Comparison of ENCODE assay signal across 10 cellular contexts in the genomic region with DNA sequence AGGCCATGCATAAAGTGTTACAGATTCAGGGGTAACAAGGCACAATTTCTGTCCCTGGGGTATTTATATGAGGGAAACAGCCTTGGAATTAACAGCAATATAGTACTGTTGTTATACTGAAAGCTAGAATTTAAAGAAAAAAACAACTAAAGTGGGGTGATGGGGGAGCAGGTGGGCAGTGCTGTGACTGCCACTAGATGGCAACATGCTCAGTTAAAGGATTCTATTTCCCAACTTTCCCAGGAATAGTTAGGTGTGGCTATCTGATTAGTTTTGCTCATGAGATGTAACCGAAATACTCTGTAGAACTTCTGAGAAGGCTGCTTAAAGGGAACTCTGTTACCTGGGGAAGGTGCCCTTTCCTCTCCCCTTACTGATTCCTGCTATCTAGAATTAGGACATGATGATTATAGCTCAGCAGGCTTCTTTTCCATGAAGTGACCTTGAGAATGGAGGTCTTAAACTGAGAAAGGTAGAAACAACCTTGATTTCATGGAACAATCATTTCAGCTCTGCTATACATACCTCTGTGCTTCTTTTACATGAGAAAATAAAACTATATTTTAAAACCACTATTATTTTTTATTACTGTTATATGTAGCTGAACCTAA.
DNase-seq lines count a peak whose midpoint lies in the region; ATAC-seq and TF ChIP-seq lines count a peak whose summit lies in the region.
"Had no signal": no experiment of that assay in that cellular context is flagged by ENCODE, and none has a peak within 500 bp of the region (broad histone marks: within the 10 kb centered on the region; RNA-seq: fewer than 3 reads in every experiment).

No MANE protein-coding gene starts in this region.

- H3K9me3 ChIP-seq in DND-41 (ENCODE audit: insufficient read depth, low read length, severe bottlenecking) (peaks cover 3% of the 10 kb centered on the region), adrenal gland (replicated peaks in 1 of 3) (peaks cover 6 to 12% (median 8%) of the 10 kb centered on the region in 3 donors), left lung (peaks cover 0 to 16% of the 10 kb centered on the region in 2 donors)
- H3K9me3 ChIP-seq: SJSA1 had no signal

- no peaks in the 10 kb centered on the region for H4K20me1 ChIP-seq in DND-41 (ENCODE audit: insufficient read depth, low read length)

- no peaks in the 10 kb centered on the region for H3K4me1 ChIP-seq in DND-41 (ENCODE audit: insufficient read depth, low read length)
- peaks cover 0 to 6% of the 10 kb centered on the region in 2 donors for H3K4me1 ChIP-seq in adrenal gland (replicated peaks in 1 of 2)
- H3K4me1 ChIP-seq in left lung: peaks cover 0 to 14% of the 10 kb centered on the region in 2 donors
- H3K4me1 ChIP-seq: SJSA1 had no signal

- H3K36me3 ChIP-seq in DND-41 (ENCODE audit: insufficient read depth, low read length) (no peaks in the 10 kb centered on the region), adrenal gland (replicated peaks in 1 of 2) (no peaks in the 10 kb centered on the region), left lung (no peaks in the 10 kb centered on the region)
- H3K36me3 ChIP-seq: SJSA1 had no signal

- DNase-seq in DND-41: peak; percentile 11
- DNase-seq in Kasumi-1 (lab: John Stamatoyannopoulos, UW): peak; percentile 27 to 33
- no peak for DNase-seq in adrenal gland
- DNase-seq in left lung: no peak
- DNase-seq in activated T-cell treated with anti-CD3 and anti-CD28 coated beads, Interleukin-2, amount 50 U/mL, for 1 hour: no peak
- DNase-seq: naive B cell had no signal

- H3K27me3 ChIP-seq in DND-41 (ENCODE audit: insufficient read depth, low read length, poor library complexity) (no peaks in the 10 kb centered on the region), adrenal gland (no peaks in the 10 kb centered on the region), left lung (no peaks in the 10 kb centered on the region)
- H3K27me3 ChIP-seq: SJSA1 had no signal

- TF ChIP-seq POLR2A in adrenal gland (IDR thresholded peaks at IDR 0.05): no peak

- no peak overlapping the region for H3K4me3 ChIP-seq in DND-41 (ENCODE audit: low read depth in 1 of 2, low read length in 2 of 2)
- no peak overlapping the region for H3K4me3 ChIP-seq in adrenal gland
- no peak overlapping the region for H3K4me3 ChIP-seq in left lung
- H3K4me3 ChIP-seq: SJSA1 had no signal

- H3K27ac ChIP-seq in DND-41 (ENCODE audit: low read length) (no peak overlapping the region), adrenal gland (no peak overlapping the region), left lung (no peak overlapping the region)
- H3K27ac ChIP-seq: SJSA1 had no signal

- WGBS in adrenal gland, 4 donors: 54 to 82% (median 65%) methylated on average over 1 of the region's 1 CpG

- intact Hi-C loops in adrenal gland (cut with DNase I) (no loop called here), left lung (cut with DNase I) (no loop called here)

- no peak overlapping the region for H3K9ac ChIP-seq in DND-41 (ENCODE audit: low read depth, low read length)

- no peak overlapping the region for H2AFZ ChIP-seq in DND-41 (ENCODE audit: low read depth, low read length)

- no peak overlapping the region for H3K4me2 ChIP-seq in DND-41 (ENCODE audit: insufficient read depth, low read length)

- TF ChIP-seq CTCF in DND-41 (IDR thresholded peaks at IDR 0.05; ENCODE audit: borderline replicate concordance, extremely low read depth, low read length, poor library complexity, severe bottlenecking) (peak; percentile 77), adrenal gland (IDR thresholded peaks at IDR 0.05) (peak in 5 of 6 experiments; percentile 21 to 54 (median 42)), left lung (IDR thresholded peaks at IDR 0.05) (peak; percentile 49 to 59)

- peak; percentile 67 for ATAC-seq in DND-41 (ENCODE audit: insufficient read depth, low read depth)
- ATAC-seq in left lung: peak; percentile 90
- no peak for ATAC-seq in GM18517 (IDR thresholded peaks at IDR 0.05; ENCODE audit: unreplicated experiment)
- ATAC-seq in GM21526 (IDR thresholded peaks at IDR 0.05; ENCODE audit: low FRiP score, unreplicated experiment): no peak
- ATAC-seq in HG03175 (IDR thresholded peaks at IDR 0.05; ENCODE audit: unreplicated experiment): no peak

- H3K79me2 ChIP-seq in DND-41 (ENCODE audit: insufficient read depth, low read length): peaks cover 22% of the 10 kb centered on the region

Comparison
In these comparisons a context has a peak if more than half of its experiments do, and no peak if none do; other contexts are left out.
1. ATAC-seq: peak in DND-41 (single experiment) and left lung (single experiment); none in GM18517 (single experiment), GM21526 (single experiment) and HG03175 (single experiment).
2. DNase-seq: peak in DND-41 (single experiment) and Kasumi-1 (2 of 2); none in adrenal gland (0 of 7), left lung (0 of 2) and activated T-cell treated with anti-CD3 and anti-CD28 coated beads, Interleukin-2, amount 50 U/mL, for 1 hour (single experiment).
3. Peak in every context shown above with its lines, with median percentiles within 50 percentile points of each other: CTCF ChIP-seq.